Comparison of ENCODE assay signal across 1 cellular context in the genomic region with DNA sequence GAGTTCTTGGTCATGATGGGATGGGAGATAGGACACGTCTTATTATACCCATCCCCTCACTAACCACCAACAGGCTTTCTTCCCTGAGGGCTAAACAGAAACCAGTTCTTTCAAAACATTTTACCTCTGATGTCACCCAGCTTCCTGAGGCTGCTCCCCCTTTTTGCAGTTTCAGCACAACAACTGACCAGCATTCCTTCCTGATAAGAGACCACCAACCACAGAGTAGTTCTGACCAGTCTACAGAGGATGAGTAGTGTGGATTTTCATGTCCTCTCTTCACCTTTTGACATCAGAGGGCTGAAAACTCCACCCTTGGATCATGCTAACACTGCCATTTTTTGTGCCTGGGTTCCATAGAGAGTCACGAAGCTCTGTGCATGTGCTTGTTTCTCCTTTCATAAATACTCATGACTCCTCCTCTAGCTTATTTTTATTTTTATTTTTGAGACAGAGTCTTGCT.
TF ChIP-seq lines count a peak whose summit lies in the region.

No MANE protein-coding gene starts in this region.

TF ChIP-seq in IMR-90, 13 proteins besides CTCF, POLR2A, EP300 and RAD21 (continued from another document):
- TF ChIP-seq ELK1 (IDR thresholded peaks at IDR 0.05; ENCODE audit: borderline replicate concordance, low read depth, low read length) (no peak), SMC3 (IDR thresholded peaks at IDR 0.05; ENCODE audit: low read depth, low read length) (no peak)
- TF ChIP-seq, protein P1, sequence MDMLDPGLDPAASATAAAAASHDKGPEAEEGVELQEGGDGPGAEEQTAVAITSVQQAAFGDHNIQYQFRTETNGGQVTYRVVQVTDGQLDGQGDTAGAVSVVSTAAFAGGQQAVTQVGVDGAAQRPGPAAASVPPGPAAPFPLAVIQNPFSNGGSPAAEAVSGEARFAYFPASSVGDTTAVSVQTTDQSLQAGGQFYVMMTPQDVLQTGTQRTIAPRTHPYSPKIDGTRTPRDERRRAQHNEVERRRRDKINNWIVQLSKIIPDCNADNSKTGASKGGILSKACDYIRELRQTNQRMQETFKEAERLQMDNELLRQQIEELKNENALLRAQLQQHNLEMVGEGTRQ (IDR thresholded peaks at IDR 0.05; ENCODE audit: low read depth, low read length), result no peak
TF ChIP-seq in IMR-90: peak in this region for 0.
